In genomic region chr3:100737334-100737733, GRCh38 we compare ENCODE assay signal across 9 cellular contexts. TPM values are rescaled to one million over a fixed set of nuclear protein-coding genes. Genes with fewer than 3 reads are reported as not detected.
DNase-seq lines count a peak whose midpoint lies in the region; ATAC-seq and TF ChIP-seq lines count a peak whose summit lies in the region.
"Had no signal": no experiment of that assay in that cellular context is flagged by ENCODE, and none has a peak within 500 bp of the region (broad histone marks: within the 10 kb centered on the region; RNA-seq: fewer than 3 reads in every experiment).

No MANE protein-coding gene starts in this region.

- H3K9ac ChIP-seq in Loucy (ENCODE audit: low read depth, low read length, poor library complexity, severe bottlenecking) = no peak overlapping the region
- no peak overlapping the region for H3K9ac ChIP-seq in endodermal cell (ENCODE audit: extremely low read depth, low read length, poor library complexity, severe bottlenecking)

- no peak overlapping the region for H3K4me2 ChIP-seq in Loucy (ENCODE audit: low read depth, low read length, poor library complexity, severe bottlenecking)

- no peaks in the 10 kb centered on the region for H3K9me3 Mint-ChIP-seq in endodermal cell
- no peaks in the 10 kb centered on the region for H3K9me3 Mint-ChIP-seq in natural killer cell

- H3K9me3 ChIP-seq in Loucy (ENCODE audit: insufficient read depth, low read depth, low read length) (no peaks in the 10 kb centered on the region), endodermal cell (ENCODE audit: control insufficient read depth, low read length) (no peaks in the 10 kb centered on the region)

- peak overlapping the region; percentile 26 for H3K27ac ChIP-seq in endodermal cell (ENCODE audit: low read depth, low read length)

- no peak overlapping the region for H2AFZ ChIP-seq in Loucy (ENCODE audit: low read length)

- peaks cover 26% of the 10 kb centered on the region for H3K79me2 ChIP-seq in Loucy (ENCODE audit: insufficient read depth, low read length)

- H3K27me3 ChIP-seq in Loucy (ENCODE audit: insufficient read depth, low read length, poor library complexity, severe bottlenecking) = no peaks in the 10 kb centered on the region
- H3K27me3 ChIP-seq in endodermal cell (ENCODE audit: control insufficient read depth, insufficient read depth, low read length, poor library complexity, severe bottlenecking) = no peaks in the 10 kb centered on the region

- DNase-seq in DMS 273 (lab: John Stamatoyannopoulos, UW; ENCODE audit: unreplicated experiment) (peak; percentile 40), DMS 273 treated with DMSO at 0.1 percent for 48 hours (lab: John Stamatoyannopoulos, UW) (no peak), endodermal cell (peak; percentile 64), pons (ENCODE audit: low spot score) (peak; percentile 11), natural killer cell (no peak), NK-92 (lab: John Stamatoyannopoulos, UW; ENCODE audit: unreplicated experiment) (no peak)
- DNase-seq in stimulated activated naive CD4-positive, alpha-beta T cell treated with Interleukin-2 at 50 U/mL for 16 hours (lab: John Stamatoyannopoulos, UW) = no peak

- TF ChIP-seq CTCF in Loucy (conservative IDR thresholded peaks at IDR 0.05; ENCODE audit: low read length) = peak; percentile 59
- peak; percentile 62 for TF ChIP-seq CTCF in endodermal cell (conservative IDR thresholded peaks at IDR 0.05)
- no peak for TF ChIP-seq CTCF in natural killer cell (IDR thresholded peaks at IDR 0.05)

- peaks cover 44% of the 10 kb centered on the region for H3K36me3 Mint-ChIP-seq in endodermal cell (ENCODE audit: low read depth)
- peaks cover 11% of the 10 kb centered on the region for H3K36me3 Mint-ChIP-seq in natural killer cell

- H3K9me2 ChIP-seq in Loucy (replicated peaks; ENCODE audit: low read depth, low read length) = no peaks in the 10 kb centered on the region

- no peaks in the 10 kb centered on the region for H3F3A ChIP-seq in Loucy (ENCODE audit: low read depth)

- peak overlapping the region; percentile 54 for H3K27ac Mint-ChIP-seq in endodermal cell
- H3K27ac Mint-ChIP-seq in natural killer cell = peak overlapping the region in 1 of 2 donors; percentile 9
- H3K27ac Mint-ChIP-seq: activated naive CD8-positive, alpha-beta T cell had no signal

- WGBS in endodermal cell (ENCODE audit: insufficient coverage in 1 of 2, insufficient read length in 1 of 2), 2 experiments = 6% methylated on average over 2 of the region's 2 CpGs; no CpG with 5 or more reads in 1 of the 2 experiments

- no peak overlapping the region for H3K4me3 ChIP-seq in Loucy (ENCODE audit: low read length, poor library complexity, severe bottlenecking)
- no peak overlapping the region for H3K4me3 ChIP-seq in endodermal cell (ENCODE audit: low read length)

- no peaks in the 10 kb centered on the region for H4K20me1 ChIP-seq in Loucy (ENCODE audit: insufficient read depth, low read length, poor library complexity, severe bottlenecking)

- H3K27me3 Mint-ChIP-seq in endodermal cell (ENCODE audit: insufficient read depth) (no peaks in the 10 kb centered on the region), natural killer cell (ENCODE audit: low read depth in 2 of 2) (no peaks in the 10 kb centered on the region)
- H3K27me3 Mint-ChIP-seq: activated naive CD8-positive, alpha-beta T cell had no signal

- ATAC-seq in natural killer cell = no peak

- no peaks in the 10 kb centered on the region for H3K4me1 ChIP-seq in Loucy (ENCODE audit: insufficient read depth, low read length, poor library complexity, severe bottlenecking)
- peaks cover 17% of the 10 kb centered on the region for H3K4me1 ChIP-seq in endodermal cell (ENCODE audit: control insufficient read depth, insufficient read depth, low read length)

- H3K4me1 Mint-ChIP-seq in endodermal cell (peaks cover 39% of the 10 kb centered on the region), natural killer cell (peaks cover 14 to 19% of the 10 kb centered on the region in 2 donors)

- intact Hi-C loops in natural killer cell (cut with micrococcal nuclease) = no loop called here

- peaks cover 96% of the 10 kb centered on the region for H3K36me3 ChIP-seq in Loucy (ENCODE audit: insufficient read depth, low read length)
- H3K36me3 ChIP-seq in endodermal cell (ENCODE audit: control insufficient read depth, insufficient read depth, low read length) = peaks cover 77% of the 10 kb centered on the region

- H3K4me3 Mint-ChIP-seq in endodermal cell (no peak overlapping the region), natural killer cell (no peak overlapping the region)
- H3K4me3 Mint-ChIP-seq: activated naive CD8-positive, alpha-beta T cell had no signal

RNA-seq across cellular contexts. Expression of gene TFG, which starts 28.0 kb away (rescaled TPM):
- 100 to 1,000 TPM; 102 to 137 TPM for total RNA-seq in endodermal cell
- 142 TPM for polyA plus RNA-seq in endodermal cell (2013, experiment 1 of 2)
- 139 TPM for polyA plus RNA-seq in endodermal cell (2013, experiment 2 of 2)
- total RNA-seq in natural killer cell = 10 to 100 TPM; 47.6 to 52.8 (median 50.0) TPM

Comparison
In these comparisons a context has a peak if more than half of its experiments do, and no peak if none do; other contexts are left out.
1. DNase-seq: peak in DMS 273 (single experiment), endodermal cell (single experiment) and pons (single experiment); none in DMS 273 treated with DMSO at 0.1 percent for 48 hours (single experiment), stimulated activated naive CD4-positive, alpha-beta T cell treated with Interleukin-2 at 50 U/mL for 16 hours (single experiment), natural killer cell (single experiment) and NK-92 (single experiment).